In the genomic region with DNA sequence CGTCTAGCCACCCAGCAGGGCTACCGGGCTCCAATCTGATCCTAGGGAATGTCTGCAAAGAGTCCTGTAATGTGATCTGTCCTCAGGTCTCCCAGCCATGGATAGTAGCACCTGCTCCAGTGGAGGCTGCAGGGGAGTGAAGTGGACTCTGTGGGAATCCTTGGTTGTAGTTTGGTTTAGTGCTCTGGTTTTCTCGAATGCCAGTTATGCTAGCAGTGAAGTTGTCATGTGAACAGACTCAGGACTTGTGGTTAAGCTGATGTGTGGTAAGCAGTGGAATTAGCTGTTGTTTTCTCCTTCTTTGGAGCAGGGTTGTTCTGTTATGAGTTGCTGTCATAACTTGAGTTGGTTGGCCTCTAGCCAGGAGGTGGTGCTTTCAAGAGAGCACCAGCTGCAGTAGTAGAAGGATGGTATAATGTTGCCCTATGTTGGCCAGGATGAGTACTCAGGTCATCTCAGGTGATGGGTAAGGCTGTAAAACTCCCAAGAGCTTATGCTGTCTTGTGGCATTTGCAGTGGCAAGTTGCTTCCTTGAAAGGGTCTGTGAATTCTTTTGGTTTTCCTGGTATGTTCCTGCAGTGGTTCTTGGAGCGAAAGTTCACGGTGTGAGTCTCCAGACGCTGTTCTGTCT, we compare ENCODE assay signal across 9 cellular contexts.
DNase-seq lines count a peak whose midpoint lies in the region; ATAC-seq and TF ChIP-seq lines count a peak whose summit lies in the region.
"Had no signal": no experiment of that assay in that cellular context is flagged by ENCODE, and none has a peak within 500 bp of the region (broad histone marks: within the 10 kb centered on the region; RNA-seq: fewer than 3 reads in every experiment).

No MANE protein-coding gene starts in this region.

- H3K4me1 ChIP-seq in CD4-positive, alpha-beta memory T cell (ENCODE audit: insufficient read depth, low read length), result peaks cover 12% of the 10 kb centered on the region
- H3K4me1 ChIP-seq: SJSA1 had no signal

- H3K4me3 ChIP-seq in CD4-positive, alpha-beta memory T cell (ENCODE audit: low read length in 2 of 2), result no peak overlapping the region
- no peak overlapping the region for H3K4me3 ChIP-seq in kidney epithelial cell (ENCODE audit: low read depth, low read length)
- H3K4me3 ChIP-seq: SJSA1 had no signal

- peak overlapping the region; percentile 11 to 55 (median 20) for H3K4me3 Mint-ChIP-seq in CD4-positive, alpha-beta memory T cell
- H3K4me3 Mint-ChIP-seq in activated CD8-positive, alpha-beta T cell treated with anti-CD3 and anti-CD28 coated beads, Interleukin-2, amount 10 ng/mL, durations not matched to agents 7 days and 5 days, result no peak overlapping the region

- CTCF ChIA-PET in CD4-positive, alpha-beta memory T cell (lab: Charles Lee; ENCODE audit: partially characterized antibody), result no interaction called here
- CTCF ChIA-PET in activated CD8-positive, alpha-beta T cell treated with anti-CD3 and anti-CD28 coated beads, Interleukin-2, amount 10 ng/mL, durations not matched to agents 7 days and 5 days (lab: Charles Lee), result no interaction called here

- peak; percentile 53 for ATAC-seq in activated CD8-positive, alpha-beta T cell treated with anti-CD3 and anti-CD28 coated beads, Interleukin-2, amount 10 ng/mL, durations not matched to agents 7 days and 5 days
- ATAC-seq in GM18498 (IDR thresholded peaks at IDR 0.05; ENCODE audit: unreplicated experiment), result no peak

- POLR2A ChIA-PET in CD4-positive, alpha-beta memory T cell (lab: Charles Lee; ENCODE audit: partially characterized antibody), result interaction anchor here (3.0 kb wide), 1 partner anchor 16 kb away, joined by 10 read pairs; no protein-coding TSS in a partner anchor
- POLR2A ChIA-PET in activated CD8-positive, alpha-beta T cell treated with anti-CD3 and anti-CD28 coated beads, Interleukin-2, amount 10 ng/mL, durations not matched to agents 7 days and 5 days (lab: Charles Lee), result no interaction called here

- peak; percentile 12 to 52 (median 37) for DNase-seq in CD4-positive, alpha-beta memory T cell
- DNase-seq in HT-29 (ENCODE audit: low spot score), result peak; percentile 21
- DNase-seq in activated CD8-positive, alpha-beta T cell treated with anti-CD3 and anti-CD28 coated beads, Interleukin-2, amount 10 ng/mL, durations not matched to agents 7 days and 5 days, result peak; percentile 44
- peak; percentile 7 for DNase-seq in kidney epithelial cell (ENCODE audit: low read depth)
- DNase-seq in NCI-H82 treated with DMSO at 0.1 percent for 48 hours (lab: John Stamatoyannopoulos, UW; ENCODE audit: unreplicated experiment), result no peak
- DNase-seq in GDM1 (lab: John Stamatoyannopoulos, UW), result no peak
- no peak for DNase-seq in germinal center (ENCODE audit: low spot score)

- TF ChIP-seq CTCF in kidney epithelial cell (IDR thresholded peaks at IDR 0.05; ENCODE audit: insufficient read depth, low read length, poor library complexity, severe bottlenecking), result no peak

- peaks cover 24 to 58% (median 45%) of the 10 kb centered on the region in 4 donors for H3K4me1 Mint-ChIP-seq in CD4-positive, alpha-beta memory T cell
- peaks cover 43% of the 10 kb centered on the region for H3K4me1 Mint-ChIP-seq in activated CD8-positive, alpha-beta T cell treated with anti-CD3 and anti-CD28 coated beads, Interleukin-2, amount 10 ng/mL, durations not matched to agents 7 days and 5 days (ENCODE audit: low read depth)

- no peak overlapping the region for H3K27ac ChIP-seq in CD4-positive, alpha-beta memory T cell (ENCODE audit: low read depth, low read length)
- H3K27ac ChIP-seq: SJSA1 had no signal

- H3K9me3 Mint-ChIP-seq in CD4-positive, alpha-beta memory T cell, result peaks cover 0 to 48% (median 42%) of the 10 kb centered on the region in 8 donors
- peaks cover 43% of the 10 kb centered on the region for H3K9me3 Mint-ChIP-seq in activated CD8-positive, alpha-beta T cell treated with anti-CD3 and anti-CD28 coated beads, Interleukin-2, amount 10 ng/mL, durations not matched to agents 7 days and 5 days (ENCODE audit: insufficient read depth)

- intact Hi-C loops in CD4-positive, alpha-beta memory T cell (cut with micrococcal nuclease), result no loop called here

- H3K9me3 ChIP-seq in CD4-positive, alpha-beta memory T cell (ENCODE audit: control insufficient read depth in 1 of 2, low read length in 2 of 2), result no peaks in the 10 kb centered on the region

- H3K36me3 ChIP-seq in CD4-positive, alpha-beta memory T cell (ENCODE audit: insufficient read depth, low read length), result no peaks in the 10 kb centered on the region
- H3K36me3 ChIP-seq in kidney epithelial cell (ENCODE audit: control insufficient read depth, insufficient read depth, low read length), result no peaks in the 10 kb centered on the region

- peak overlapping the region; percentile 15 to 80 (median 66) for H3K27ac Mint-ChIP-seq in CD4-positive, alpha-beta memory T cell
- H3K27ac Mint-ChIP-seq in activated CD8-positive, alpha-beta T cell treated with anti-CD3 and anti-CD28 coated beads, Interleukin-2, amount 10 ng/mL, durations not matched to agents 7 days and 5 days, result no peak overlapping the region

- H3K27me3 Mint-ChIP-seq in CD4-positive, alpha-beta memory T cell, result no peaks in the 10 kb centered on the region
- H3K27me3 Mint-ChIP-seq in activated CD8-positive, alpha-beta T cell treated with anti-CD3 and anti-CD28 coated beads, Interleukin-2, amount 10 ng/mL, durations not matched to agents 7 days and 5 days (ENCODE audit: low read depth), result no peaks in the 10 kb centered on the region

- H3K36me3 Mint-ChIP-seq in CD4-positive, alpha-beta memory T cell, result peaks cover 63 to 66% of the 10 kb centered on the region in 2 donors
- H3K36me3 Mint-ChIP-seq in activated CD8-positive, alpha-beta T cell treated with anti-CD3 and anti-CD28 coated beads, Interleukin-2, amount 10 ng/mL, durations not matched to agents 7 days and 5 days (ENCODE audit: low read depth), result peaks cover 75% of the 10 kb centered on the region

- H3K27me3 ChIP-seq in CD4-positive, alpha-beta memory T cell (ENCODE audit: insufficient read depth, low read length), result no peaks in the 10 kb centered on the region
- no peaks in the 10 kb centered on the region for H3K27me3 ChIP-seq in kidney epithelial cell (ENCODE audit: control insufficient read depth, insufficient read depth, low read length)
- H3K27me3 ChIP-seq: SJSA1 had no signal

Comparison
In these comparisons a context has a peak if more than half of its experiments do, and no peak if none do; other contexts are left out.
1. DNase-seq: peak in CD4-positive, alpha-beta memory T cell (5 of 5), HT-29 (single experiment), activated CD8-positive, alpha-beta T cell treated with anti-CD3 and anti-CD28 coated beads, Interleukin-2, amount 10 ng/mL, durations not matched to agents 7 days and 5 days (single experiment) and kidney epithelial cell (single experiment); none in NCI-H82 treated with DMSO at 0.1 percent for 48 hours (single experiment), GDM1 (single experiment) and germinal center (single experiment).